In genomic region chr3:172359231-172359630, GRCh38 we compare ENCODE assay signal across 16 cellular contexts.
"Had no signal": no experiment of that assay in that cellular context is flagged by ENCODE, and none has a peak within 500 bp of the region (broad histone marks: within the 10 kb centered on the region; RNA-seq: fewer than 3 reads in every experiment).

No MANE protein-coding gene starts in this region.

- H3K4me3 Mint-ChIP-seq: activated CD4-positive, alpha-beta T cell treated with anti-CD3 and anti-CD28 coated beads, Interleukin-2, amount 10 ng/mL, durations not matched to agents 24 days and 14 days; activated naive CD4-positive, alpha-beta T cell treated with anti-CD3 and anti-CD28 coated beads, Interleukin-2, amount 10 ng/mL, durations not matched to agents 7 days and 5 days; naive thymus-derived CD8-positive, alpha-beta T cell; stimulated activated naive CD8-positive, alpha-beta T cell treated with anti-CD3 and anti-CD28 coated beads, Interleukin-15, amount 100 ng/mL, for 72 hours; T-helper 1 cell treated with Interleukin-12 subunit alpha and Interleukin-12 subunit beta and Interleukin-4 antibody, amounts not matched to agents 30 μg/mL and 1 μg/mL, for 36 hours; WTC11 had no signal

- H3K4me1 Mint-ChIP-seq: activated CD4-positive, alpha-beta T cell treated with anti-CD3 and anti-CD28 coated beads, Interleukin-2, amount 10 ng/mL, durations not matched to agents 24 days and 14 days; activated naive CD4-positive, alpha-beta T cell treated with anti-CD3 and anti-CD28 coated beads, Interleukin-2, amount 10 ng/mL, durations not matched to agents 7 days and 5 days; stimulated activated naive CD8-positive, alpha-beta T cell treated with anti-CD3 and anti-CD28 coated beads, Interleukin-15, amount 100 ng/mL, for 72 hours had no signal

- H3K36me3 Mint-ChIP-seq: activated naive CD4-positive, alpha-beta T cell treated with anti-CD3 and anti-CD28 coated beads, Interleukin-2, amount 10 ng/mL, durations not matched to agents 7 days and 5 days had no signal

- H3K9me3 Mint-ChIP-seq: activated CD4-positive, alpha-beta T cell treated with anti-CD3 and anti-CD28 coated beads, Interleukin-2, amount 10 ng/mL, durations not matched to agents 24 days and 14 days; activated naive CD4-positive, alpha-beta T cell treated with anti-CD3 and anti-CD28 coated beads, Interleukin-2, amount 10 ng/mL, durations not matched to agents 7 days and 5 days; stimulated activated naive CD8-positive, alpha-beta T cell treated with anti-CD3 and anti-CD28 coated beads, Interleukin-15, amount 100 ng/mL, for 72 hours; T-helper 1 cell treated with Interleukin-12 subunit alpha and Interleukin-12 subunit beta and Interleukin-4 antibody, amounts not matched to agents 30 μg/mL and 1 μg/mL, for 36 hours had no signal

- DNase-seq: activated CD4-positive, alpha-beta T cell treated with anti-CD3 and anti-CD28 coated beads, Interleukin-2, amount 10 ng/mL, durations not matched to agents 24 days and 14 days; activated naive CD4-positive, alpha-beta T cell treated with anti-CD3 and anti-CD28 coated beads, Interleukin-2, amount 10 ng/mL, durations not matched to agents 7 days and 5 days; cortex of kidney; effector CD8-positive, alpha-beta T cell; erythroblast; hippocampal formation; left cardiac atrium; mammary epithelial cell; mucosa of descending colon; naive thymus-derived CD8-positive, alpha-beta T cell; stimulated activated CD4-positive, alpha-beta T cell treated with anti-CD3 and anti-CD28 coated beads, Interleukin-15, amount 100 ng/mL, for 24 hours; stimulated activated CD4-positive, alpha-beta T cell treated with anti-CD3 and anti-CD28 coated beads, Interleukin-4, amount 100 ng/mL, for 24 hours; stimulated activated naive CD8-positive, alpha-beta T cell treated with anti-CD3 and anti-CD28 coated beads, Interleukin-15, amount 100 ng/mL, for 72 hours had no signal

- H3K27ac Mint-ChIP-seq: activated CD4-positive, alpha-beta T cell treated with anti-CD3 and anti-CD28 coated beads, Interleukin-2, amount 10 ng/mL, durations not matched to agents 24 days and 14 days; activated naive CD4-positive, alpha-beta T cell treated with anti-CD3 and anti-CD28 coated beads, Interleukin-2, amount 10 ng/mL, durations not matched to agents 7 days and 5 days; naive thymus-derived CD8-positive, alpha-beta T cell; stimulated activated naive CD8-positive, alpha-beta T cell treated with anti-CD3 and anti-CD28 coated beads, Interleukin-15, amount 100 ng/mL, for 72 hours; T-helper 1 cell treated with Interleukin-12 subunit alpha and Interleukin-12 subunit beta and Interleukin-4 antibody, amounts not matched to agents 30 μg/mL and 1 μg/mL, for 36 hours; WTC11 had no signal

- H3K9me3 ChIP-seq: mucosa of descending colon, thoracic aorta had no signal

- H3K4me3 ChIP-seq: mucosa of descending colon, thoracic aorta had no signal

- H3K27me3 Mint-ChIP-seq: activated CD4-positive, alpha-beta T cell treated with anti-CD3 and anti-CD28 coated beads, Interleukin-2, amount 10 ng/mL, durations not matched to agents 24 days and 14 days; activated naive CD4-positive, alpha-beta T cell treated with anti-CD3 and anti-CD28 coated beads, Interleukin-2, amount 10 ng/mL, durations not matched to agents 7 days and 5 days; naive thymus-derived CD8-positive, alpha-beta T cell; stimulated activated naive CD8-positive, alpha-beta T cell treated with anti-CD3 and anti-CD28 coated beads, Interleukin-15, amount 100 ng/mL, for 72 hours had no signal

- ATAC-seq: left cardiac atrium; mucosa of descending colon; naive thymus-derived CD8-positive, alpha-beta T cell; stimulated activated naive CD8-positive, alpha-beta T cell treated with anti-CD3 and anti-CD28 coated beads, Interleukin-15, amount 100 ng/mL, for 72 hours; WTC11 had no signal

- H3K27ac ChIP-seq: thoracic aorta had no signal
